26 cellular contexts compared by ENCODE assay signal in the genomic region with DNA sequence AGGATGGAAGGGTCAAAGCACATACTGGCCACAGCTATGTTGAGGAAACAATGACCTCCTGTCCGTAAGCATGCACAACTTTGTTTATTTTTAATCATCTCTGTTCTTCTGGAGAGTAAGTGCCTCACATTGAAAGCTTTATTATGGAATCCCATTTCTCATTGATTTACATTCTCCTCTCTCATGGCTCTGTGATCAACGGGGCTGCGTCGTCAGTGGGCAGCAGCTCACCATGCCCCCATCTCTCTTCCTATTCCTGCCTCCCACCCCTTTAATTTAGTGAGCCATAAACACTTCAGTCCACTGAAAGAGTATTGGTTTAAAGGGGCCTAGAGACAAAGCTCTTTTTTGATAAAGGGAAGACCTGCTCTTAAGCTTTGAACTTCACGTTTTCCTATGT.
"Had no signal": no experiment of that assay in that cellular context is flagged by ENCODE, and none has a peak within 500 bp of the region (broad histone marks: within the 10 kb centered on the region; RNA-seq: fewer than 3 reads in every experiment).

No MANE protein-coding gene starts in this region.

- H3K4me1 ChIP-seq: colonic mucosa, psoas muscle, right lobe of liver, stomach had no signal

- H3K9me3 ChIP-seq: colonic mucosa, esophagus muscularis mucosa, psoas muscle, right lobe of liver, stomach, thyroid gland, vagina had no signal

- H3K36me3 ChIP-seq: colonic mucosa, esophagus muscularis mucosa, right lobe of liver, stomach, thyroid gland, vagina had no signal

- ATAC-seq: left lobe of liver; naive thymus-derived CD4-positive, alpha-beta T cell; psoas muscle; right lobe of liver; stimulated activated effector memory CD8-positive, alpha-beta T cell treated with anti-CD3 and anti-CD28 coated beads, Interleukin-12 subunit alpha, Interleukin-12 subunit beta, amount 100 ng/mL, for 72 hours had no signal

- H3K27ac ChIP-seq: colonic mucosa, esophagus muscularis mucosa, psoas muscle, right lobe of liver, stomach, thyroid gland, vagina had no signal

- DNase-seq: colonic mucosa; effector CD8-positive, alpha-beta T cell; foreskin melanocyte; hypothalamus; immature natural killer cell; islet precursor cell; mammary epithelial cell; mesendoderm; midbrain; naive thymus-derived CD4-positive, alpha-beta T cell; psoas muscle; retina; right lobe of liver; stimulated activated CD4-positive, alpha-beta T cell treated with anti-CD3 and anti-CD28 coated beads, Interleukin-2, amount 100 ng/mL, for 24 hours; stimulated activated CD4-positive, alpha-beta T cell treated with anti-CD3 and anti-CD28 coated beads, Interleukin-4, amount 100 ng/mL, for 24 hours; stimulated activated naive CD4-positive, alpha-beta T cell treated with Interleukin-2 at 50 U/mL for 16 hours; stomach; trophoblast cell had no signal

- H3K4me2 ChIP-seq: smooth muscle cell had no signal

- H3K4me3 Mint-ChIP-seq: central memory CD8-positive, alpha-beta T cell; dendritic cell treated with granulocyte-macrophage colony-stimulating factor and Interleukin-4, amounts not matched to agents 40 ng/mL and 50 ng/mL, for 4 days; immature natural killer cell; naive thymus-derived CD4-positive, alpha-beta T cell; stimulated activated effector memory CD8-positive, alpha-beta T cell treated with anti-CD3 and anti-CD28 coated beads, Interleukin-12 subunit alpha, Interleukin-12 subunit beta, amount 100 ng/mL, for 72 hours had no signal

- H3K4me3 ChIP-seq: colonic mucosa, esophagus muscularis mucosa, psoas muscle, right lobe of liver, smooth muscle cell, stomach, thyroid gland, vagina had no signal

- H3K36me3 Mint-ChIP-seq: immature natural killer cell; naive thymus-derived CD4-positive, alpha-beta T cell; stimulated activated effector memory CD8-positive, alpha-beta T cell treated with anti-CD3 and anti-CD28 coated beads, Interleukin-12 subunit alpha, Interleukin-12 subunit beta, amount 100 ng/mL, for 72 hours had no signal

- H3K27me3 ChIP-seq: colonic mucosa, right lobe of liver, thyroid gland, vagina had no signal

- H3K9me3 Mint-ChIP-seq: central memory CD8-positive, alpha-beta T cell; dendritic cell treated with granulocyte-macrophage colony-stimulating factor and Interleukin-4, amounts not matched to agents 40 ng/mL and 50 ng/mL, for 4 days; immature natural killer cell; stimulated activated effector memory CD8-positive, alpha-beta T cell treated with anti-CD3 and anti-CD28 coated beads, Interleukin-12 subunit alpha, Interleukin-12 subunit beta, amount 100 ng/mL, for 72 hours had no signal

- H3K4me1 Mint-ChIP-seq: central memory CD8-positive, alpha-beta T cell; immature natural killer cell; stimulated activated effector memory CD8-positive, alpha-beta T cell treated with anti-CD3 and anti-CD28 coated beads, Interleukin-12 subunit alpha, Interleukin-12 subunit beta, amount 100 ng/mL, for 72 hours had no signal

- H3K27ac Mint-ChIP-seq: dendritic cell treated with granulocyte-macrophage colony-stimulating factor and Interleukin-4, amounts not matched to agents 40 ng/mL and 50 ng/mL, for 4 days; immature natural killer cell; naive thymus-derived CD4-positive, alpha-beta T cell; stimulated activated effector memory CD8-positive, alpha-beta T cell treated with anti-CD3 and anti-CD28 coated beads, Interleukin-12 subunit alpha, Interleukin-12 subunit beta, amount 100 ng/mL, for 72 hours had no signal
